Comparison of ENCODE assay signal across 8 cellular contexts in genomic region chr10:27319752-27320561, GRCh38.
A peak's percentile ranks its signal among the peaks of the same experiment; 100 is the strongest.
DNase-seq lines count a peak whose midpoint lies in the region; ATAC-seq and TF ChIP-seq lines count a peak whose summit lies in the region.

No MANE protein-coding gene starts in this region.

- no peak for TF ChIP-seq POLR2A in Peyer's patch (IDR thresholded peaks at IDR 0.05)

- no peak overlapping the region for H3K9ac ChIP-seq in colonic mucosa (ENCODE audit: low read depth in 2 of 2, low read length in 2 of 2)

- H3K9me3 ChIP-seq in Peyer's patch: no peaks in the 10 kb centered on the region
- no peaks in the 10 kb centered on the region for H3K9me3 ChIP-seq in colonic mucosa

- H3K27me3 ChIP-seq in Peyer's patch (no peaks in the 10 kb centered on the region), colonic mucosa (no peaks in the 10 kb centered on the region)

- peak overlapping the region in 3 of 4 donors; percentile 31 to 54 (median 38) for H3K4me3 ChIP-seq in Peyer's patch
- peak overlapping the region; percentile 8 for H3K4me3 ChIP-seq in colonic mucosa

- H3K36me3 ChIP-seq in Peyer's patch: no peaks in the 10 kb centered on the region
- H3K36me3 ChIP-seq in colonic mucosa: no peaks in the 10 kb centered on the region

- ATAC-seq in HG02642 (IDR thresholded peaks at IDR 0.05; ENCODE audit: poor library complexity, unreplicated experiment): peak; percentile 69

- H3K27ac ChIP-seq in Peyer's patch (peak overlapping the region in 1 of 4 donors; percentile 25), colonic mucosa (no peak overlapping the region)

- intact Hi-C loops in colonic mucosa (cut with DNase I): loop anchor here (5.0 kb wide), 1 partner anchor 693 kb away; no protein-coding TSS in a partner anchor

- TF ChIP-seq CTCF in GM13977 (IDR thresholded peaks at IDR 0.05; ENCODE audit: extremely low read depth, insufficient read depth, missing control alignments) (no peak), Peyer's patch (IDR thresholded peaks at IDR 0.05) (no peak), colonic mucosa (IDR thresholded peaks at IDR 0.05) (no peak)

- peaks cover 0 to 5% (median 0%) of the 10 kb centered on the region in 4 donors for H3K4me1 ChIP-seq in Peyer's patch
- no peaks in the 10 kb centered on the region for H3K4me1 ChIP-seq in colonic mucosa

- in situ Hi-C loops in GM13977 (cut with MboI; ENCODE audit: low pct_unique_long_range_greater_than_20kb, low sequenced_read_pairs, unreplicated experiment): no loop called here

- peak; percentile 26 for DNase-seq in GM13977 (ENCODE audit: low spot score)
- DNase-seq in Peyer's patch: peak; percentile 52 to 75 (median 53)
- DNase-seq in colonic mucosa: peak; percentile 32
- DNase-seq in left kidney (ENCODE audit: low read depth, low spot score): peak; percentile 70
- peak; percentile 3 to 38 for DNase-seq in stimulated activated CD8-positive, alpha-beta memory T cell treated with anti-CD3 and anti-CD28 coated beads, Interleukin-15, amount 100 ng/mL, for 48 hours (ENCODE audit: low read depth in 2 of 2)
- DNase-seq in NCI-H1930 (lab: John Stamatoyannopoulos, UW): no peak
- no peak for DNase-seq in SHP77 treated with DMSO at 0.1 percent for 48 hours (lab: John Stamatoyannopoulos, UW)

Comparison
In these comparisons a context has a peak if more than half of its experiments do, and no peak if none do; other contexts are left out.
1. DNase-seq: peak in GM13977 (single experiment), Peyer's patch (3 of 3), colonic mucosa (single experiment), left kidney (single experiment) and stimulated activated CD8-positive, alpha-beta memory T cell treated with anti-CD3 and anti-CD28 coated beads, Interleukin-15, amount 100 ng/mL, for 48 hours (2 of 2); none in NCI-H1930 (0 of 2) and SHP77 treated with DMSO at 0.1 percent for 48 hours (single experiment).